Comparison of ENCODE assay signal across 10 cellular contexts in the genomic region with DNA sequence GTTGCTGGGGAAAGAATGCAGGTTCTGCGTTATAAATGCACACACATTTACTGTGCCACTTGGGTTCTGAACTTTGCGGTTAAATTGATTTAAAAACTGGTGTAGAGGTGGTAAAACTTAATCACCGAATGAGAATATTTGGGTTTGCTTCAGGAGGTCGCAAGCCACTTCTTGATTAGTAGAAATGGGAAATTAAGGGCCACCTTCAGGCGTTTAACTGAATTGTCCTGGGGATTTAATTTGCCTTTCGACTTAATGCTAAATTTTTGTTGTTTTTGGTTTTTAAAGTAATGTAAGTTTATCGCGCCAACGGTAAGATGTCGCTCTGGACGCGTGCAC. TPM values are rescaled to one million over a fixed set of nuclear protein-coding genes. Genes with fewer than 3 reads are reported as not detected.
DNase-seq lines count a peak whose midpoint lies in the region; ATAC-seq, FAIRE-seq and TF ChIP-seq lines count a peak whose summit lies in the region.
"Had no signal": no experiment of that assay in that cellular context is flagged by ENCODE, and none has a peak within 500 bp of the region (broad histone marks: within the 10 kb centered on the region; RNA-seq: fewer than 3 reads in every experiment).

No MANE protein-coding gene starts in this region.

- H3K36me3 ChIP-seq in Caco-2 (ENCODE audit: control insufficient read depth, insufficient read depth, low read length) (no peaks in the 10 kb centered on the region), OCI-LY1 (ENCODE audit: insufficient read depth, low read length) (peaks cover 12% of the 10 kb centered on the region), endodermal cell (ENCODE audit: control insufficient read depth, insufficient read depth, low read length) (no peaks in the 10 kb centered on the region), pancreas (no peaks in the 10 kb centered on the region)

- no peaks in the 10 kb centered on the region for H3K27me3 ChIP-seq in Caco-2 (replicated peaks; ENCODE audit: control insufficient read depth, insufficient read depth, low read length)
- H3K27me3 ChIP-seq in OCI-LY1 (ENCODE audit: insufficient read depth, low read length), result no peaks in the 10 kb centered on the region
- peaks cover 63% of the 10 kb centered on the region for H3K27me3 ChIP-seq in endodermal cell (ENCODE audit: control insufficient read depth, insufficient read depth, low read length, poor library complexity, severe bottlenecking)
- no peaks in the 10 kb centered on the region for H3K27me3 ChIP-seq in pancreas

- H3K4me1 ChIP-seq in Caco-2 (peaks cover 4% of the 10 kb centered on the region), OCI-LY1 (ENCODE audit: insufficient read depth, low read length, severe bottlenecking) (peaks cover 31% of the 10 kb centered on the region), endodermal cell (ENCODE audit: control insufficient read depth, insufficient read depth, low read length) (peaks cover 3% of the 10 kb centered on the region), pancreas (peaks cover 0 to 6% (median 4%) of the 10 kb centered on the region in 3 donors)

- CTCF ChIA-PET in Caco-2 (lab: Charles Lee), result no interaction called here

- H3K4me3 Mint-ChIP-seq in Caco-2 (ENCODE audit: unreplicated experiment) (peak overlapping the region; percentile 91), endodermal cell (no peak overlapping the region)

- H3K9me3 Mint-ChIP-seq in Caco-2 (ENCODE audit: unreplicated experiment) (no peaks in the 10 kb centered on the region), endodermal cell (peaks cover 12% of the 10 kb centered on the region)

- H3K27ac ChIP-seq in OCI-LY1 (ENCODE audit: low read depth, low read length, poor library complexity, severe bottlenecking) (peak overlapping the region; percentile 94), endodermal cell (ENCODE audit: low read depth, low read length) (no peak overlapping the region), pancreas (no peak overlapping the region)

- no peak for DNase-seq in Caco-2
- no peak for DNase-seq in endodermal cell
- no peak for DNase-seq in pancreas
- DNase-seq in NCI-H510A (lab: John Stamatoyannopoulos, UW), result no peak
- DNase-seq in activated CD4-positive, alpha-beta T cell treated with anti-CD3 and anti-CD28 coated beads for 4 hours, result no peak

- H4K20me1 ChIP-seq in OCI-LY1 (ENCODE audit: insufficient read depth, low read length), result no peaks in the 10 kb centered on the region

- no peaks in the 10 kb centered on the region for H3K9me2 ChIP-seq in OCI-LY1 (ENCODE audit: low read depth, low read length)

- no peak for FAIRE-seq in pancreas (lab: Jason Lieb, UNC)

- H3K9me3 ChIP-seq in Caco-2 (no peaks in the 10 kb centered on the region), OCI-LY1 (ENCODE audit: low read length) (no peaks in the 10 kb centered on the region), endodermal cell (ENCODE audit: control insufficient read depth, low read length) (peaks cover 12% of the 10 kb centered on the region), pancreas (no peaks in the 10 kb centered on the region)

- H3K27ac Mint-ChIP-seq in Caco-2 (ENCODE audit: unreplicated experiment) (no peak overlapping the region), endodermal cell (no peak overlapping the region)

- H3K4me1 Mint-ChIP-seq in Caco-2 (ENCODE audit: low read depth, unreplicated experiment) (peaks cover 14% of the 10 kb centered on the region), endodermal cell (peaks cover 10% of the 10 kb centered on the region)

- peaks cover 4% of the 10 kb centered on the region for H3K27me3 Mint-ChIP-seq in Caco-2 (ENCODE audit: insufficient read depth, unreplicated experiment)
- H3K27me3 Mint-ChIP-seq in endodermal cell (ENCODE audit: insufficient read depth), result peaks cover 78% of the 10 kb centered on the region

- TF ChIP-seq CTCF in Caco-2 (IDR thresholded peaks at IDR 0.05; ENCODE audit: insufficient read depth in 1 of 2, low read depth in 1 of 2, low read length in 1 of 2, severe bottlenecking in 1 of 2, unreplicated experiment in 1 of 2) (peak in 1 of 2 experiments; percentile 17), OCI-LY1 (IDR thresholded peaks at IDR 0.05; ENCODE audit: low read length) (peak; percentile 43; the same call in 1 of the 2 replicates), endodermal cell (conservative IDR thresholded peaks at IDR 0.05) (peak; percentile 60), pancreas (IDR thresholded peaks at IDR 0.05) (no peak)

- H3K9ac ChIP-seq in OCI-LY1 (ENCODE audit: low read length) (peak overlapping the region; percentile 83), endodermal cell (ENCODE audit: extremely low read depth, low read length, poor library complexity, severe bottlenecking) (no peak overlapping the region)

- H3K79me2 ChIP-seq in OCI-LY1 (ENCODE audit: insufficient read depth, low read length), result peaks cover 10% of the 10 kb centered on the region

- ATAC-seq in pancreas, result no peak
- no peak for ATAC-seq in GM21367 (IDR thresholded peaks at IDR 0.05; ENCODE audit: unreplicated experiment)
- no peak for ATAC-seq in GM21717 (IDR thresholded peaks at IDR 0.05; ENCODE audit: unreplicated experiment)

- intact Hi-C loops in Caco-2 (cut with micrococcal nuclease; ENCODE audit: unreplicated experiment) (no loop called here), pancreas (cut with DNase I) (no loop called here)

- peak overlapping the region; percentile 92 for H3K4me2 ChIP-seq in OCI-LY1 (ENCODE audit: low read length)

- H3K36me3 Mint-ChIP-seq in Caco-2 (ENCODE audit: insufficient read depth, unreplicated experiment) (peaks cover 11% of the 10 kb centered on the region), endodermal cell (ENCODE audit: low read depth) (no peaks in the 10 kb centered on the region)

- whole genome bisulfite sequencing in endodermal cell (ENCODE audit: insufficient coverage in 1 of 2, insufficient read length in 1 of 2), 2 experiments, result 27 to 38% methylated on average over 4 to 12 of the region's 12 CpGs
- WGBS in pancreas, 2 donors, result 21 to 25% methylated on average over 12 of the region's 12 CpGs

- BruUV-seq in Caco-2 (replicated peaks; lab: Mats Ljungman, UMichigan), result no TSS peak

- no peak overlapping the region for H2AFZ ChIP-seq in OCI-LY1 (ENCODE audit: low read length)

- POLR2A ChIA-PET in Caco-2 (lab: Charles Lee), result no interaction called here

- peak overlapping the region; percentile 61 for H3K4me3 ChIP-seq in Caco-2 (ENCODE audit: low read depth, low read length)
- H3K4me3 ChIP-seq in OCI-LY1 (ENCODE audit: low read depth, low read length, poor library complexity, severe bottlenecking), result peak overlapping the region; percentile 76
- peak overlapping the region; percentile 81 for H3K4me3 ChIP-seq in endodermal cell (ENCODE audit: low read length)
- H3K4me3 ChIP-seq in pancreas, result peak overlapping the region in 3 of 4 donors; percentile 26 to 65 (median 58)

- peaks cover 11% of the 10 kb centered on the region; the same call in 1 of the 2 replicates for H3F3A ChIP-seq in OCI-LY1 (ENCODE audit: insufficient read depth, low read length)

RNA-seq across cellular contexts. Expression of a gene that starts 0.5 kb away (rescaled TPM):
- total RNA-seq in Caco-2 (2022), result 14.6 and 14.8 TPM in 2 replicates
- under 1 TPM; 0.31 to 0.62 TPM for total RNA-seq in endodermal cell
- polyA plus RNA-seq in endodermal cell (2013, experiment 1 of 2), result 3.0 TPM
- 3.0 TPM for polyA plus RNA-seq in endodermal cell (2013, experiment 2 of 2)
- 1 to 10 TPM in 4 of 6 donors, under 1 TPM in 2; 0.83 to 1.6 (median 1.1) TPM for total RNA-seq in pancreas
- polyA plus RNA-seq in pancreas, result under 1 TPM; 0.42 to 0.85 TPM

RNA-seq across cellular contexts. Expression of a gene that starts 37.3 kb away (rescaled TPM):
- total RNA-seq in Caco-2 (2022) (2.3 and 3.4 TPM in 2 replicates), endodermal cell (1 to 10 TPM; 2.2 to 5.3 TPM), pancreas (10 to 100 TPM in 4 of 6 donors, 1 to 10 TPM in 2; 5.0 to 12.4 (median 11.1) TPM)
- 3.6 TPM for polyA plus RNA-seq in endodermal cell (2013, experiment 1 of 2)
- 3.0 TPM for polyA plus RNA-seq in endodermal cell (2013, experiment 2 of 2)
- polyA plus RNA-seq in pancreas, result 10 to 100 TPM in 1 of 2 donors, 1 to 10 TPM in 1; 9.9 to 17.7 TPM
- total RNA-seq: glomerular endothelial cell, RPMI7951 had no signal

Comparison
In these comparisons a context has a peak if more than half of its experiments do, and no peak if none do; other contexts are left out.
1. CTCF ChIP-seq: peak in OCI-LY1 (single experiment) and endodermal cell (single experiment); none in pancreas (0 of 4).
2. Peak in every context shown above with its lines, with median percentiles within 50 percentile points of each other: H3K4me3 ChIP-seq.